Comparison of ENCODE assay signal across 18 cellular contexts in the genomic region with DNA sequence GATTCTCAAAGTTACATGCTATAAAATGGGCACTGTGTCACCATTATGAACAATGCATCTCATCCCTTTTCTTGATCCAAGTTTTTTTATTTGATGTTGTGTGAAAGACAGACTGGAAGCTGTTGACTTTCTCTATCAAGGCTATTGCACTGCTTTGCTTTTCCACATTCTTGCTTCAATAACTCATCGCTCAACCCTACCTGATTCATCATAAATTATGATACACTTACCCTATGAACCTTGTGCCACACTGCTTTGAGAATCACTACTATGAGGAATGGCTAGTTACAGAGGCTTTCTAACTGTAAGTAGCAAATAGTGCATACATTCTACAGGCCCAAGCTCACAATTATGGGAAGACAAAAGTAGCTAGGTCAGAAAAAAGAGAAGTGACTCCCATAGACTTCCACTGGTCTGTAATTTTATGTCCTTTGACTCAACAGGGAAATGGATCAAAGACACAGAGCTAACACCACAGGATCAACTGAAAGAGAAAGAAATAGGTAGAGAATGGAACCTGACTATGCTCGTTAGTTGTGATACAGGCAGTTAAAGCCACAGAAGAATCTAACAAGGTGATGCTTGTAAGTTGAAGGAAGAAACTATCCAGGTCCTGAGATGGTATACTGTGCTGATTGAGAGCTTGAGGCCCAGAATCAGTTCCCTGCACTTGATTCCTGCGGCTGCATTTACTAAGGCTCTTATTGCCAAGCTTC.
DNase-seq lines count a peak whose midpoint lies in the region; ATAC-seq and TF ChIP-seq lines count a peak whose summit lies in the region.
"Had no signal": no experiment of that assay in that cellular context is flagged by ENCODE, and none has a peak within 500 bp of the region (broad histone marks: within the 10 kb centered on the region; RNA-seq: fewer than 3 reads in every experiment).

No MANE protein-coding gene starts in this region.

- no peaks in the 10 kb centered on the region for H4K20me1 ChIP-seq in Karpas-422 (ENCODE audit: insufficient read depth, low read depth, low read length)

- TF ChIP-seq POLR2A in Peyer's patch (IDR thresholded peaks at IDR 0.05) (no peak), transverse colon (IDR thresholded peaks at IDR 0.05) (no peak)

- no peaks in the 10 kb centered on the region for H3K9me2 ChIP-seq in Karpas-422 (replicated peaks; ENCODE audit: insufficient read depth, low read length)

- H3K9me3 ChIP-seq in Peyer's patch (no peaks in the 10 kb centered on the region), transverse colon (no peaks in the 10 kb centered on the region), Karpas-422 (ENCODE audit: low read length) (no peaks in the 10 kb centered on the region)

- no peak overlapping the region for H3K9ac ChIP-seq in Karpas-422 (ENCODE audit: low read length)
- H3K9ac ChIP-seq: BLaER1 treated with 17β-estradiol and CSF1 and Interleukin-3, amounts not matched to agents 10 nM and 100 nM had no signal

- peak overlapping the region in 3 of 4 donors; percentile 41 to 72 (median 57) for H3K27ac ChIP-seq in Peyer's patch
- peak overlapping the region; percentile 49 to 79 (median 74) for H3K27ac ChIP-seq in transverse colon
- H3K27ac ChIP-seq in Karpas-422 (ENCODE audit: low read length) = no peak overlapping the region
- H3K27ac ChIP-seq: BLaER1 treated with 17β-estradiol and CSF1 and Interleukin-3, amounts not matched to agents 10 nM and 100 nM had no signal

- in situ Hi-C loops in transverse colon (cut with MboI; ENCODE audit: low pct_ligation_motif_present in 1 of 4, low pct_unique_long_range_greater_than_20kb in 1 of 4, low sequenced_read_pairs in 3 of 4) = no loop called here

- H3K27me3 ChIP-seq in Peyer's patch = no peaks in the 10 kb centered on the region
- no peaks in the 10 kb centered on the region for H3K27me3 ChIP-seq in transverse colon
- no peaks in the 10 kb centered on the region for H3K27me3 ChIP-seq in Karpas-422 (ENCODE audit: low read length)
- H3K27me3 ChIP-seq: BLaER1 treated with 17β-estradiol and CSF1 and Interleukin-3, amounts not matched to agents 10 nM and 100 nM had no signal

- TF ChIP-seq CTCF in Peyer's patch (IDR thresholded peaks at IDR 0.05) (no peak), fibroblast of mammary gland (conservative IDR thresholded peaks at IDR 0.05; ENCODE audit: control insufficient read depth, insufficient read depth, low read depth, low read length) (no peak), transverse colon (IDR thresholded peaks at IDR 0.05) (no peak)

- DNase-seq in NOMO-1 treated with DMSO at 0.1 percent for 48 hours (lab: John Stamatoyannopoulos, UW; ENCODE audit: unreplicated experiment) (peak; percentile 24), NOMO-1 treated with dmso at 0.1 percent for 144 hours (lab: John Stamatoyannopoulos, UW; ENCODE audit: unreplicated experiment) (no peak), Peyer's patch (no peak), fibroblast of mammary gland (ENCODE audit: low read depth) (peak; percentile 34), transverse colon (no peak), NCI-H446 (lab: John Stamatoyannopoulos, UW) (no peak), Karpas-422 (no peak)
- DNase-seq: activated CD4-positive, alpha-beta T cell treated with anti-CD3 and anti-CD28 coated beads, Interleukin-2, amount 50 U/mL, for 4 hours; activated naive CD8-positive, alpha-beta T cell treated with anti-CD3 and anti-CD28 coated beads for 36 hours; activated T-cell treated with anti-CD3 and anti-CD28 coated beads, Interleukin-2, amount 50 U/mL, for 72 hours; DMS 273 treated with DMSO at 0.1 percent for 48 hours; hippocampal formation; NCI-H2029 treated with DMSO at 0.1 percent for 48 hours; NCI-H524; stimulated activated naive CD4-positive, alpha-beta T cell treated with Interleukin-2 at 50 U/mL for 16 hours had no signal

- 70 to 78% methylated on average over 3 of the region's 3 CpGs for WGBS in transverse colon (ENCODE audit: low coverage in 1 of 2), 2 donors

- H3K36me3 ChIP-seq in Peyer's patch (no peaks in the 10 kb centered on the region), transverse colon (no peaks in the 10 kb centered on the region), Karpas-422 (ENCODE audit: insufficient read depth, low read length) (no peaks in the 10 kb centered on the region)

- H3K79me2 ChIP-seq in Karpas-422 (ENCODE audit: low read length) = no peaks in the 10 kb centered on the region

- no peak overlapping the region for H3K4me2 ChIP-seq in Karpas-422 (ENCODE audit: low read depth, low read length, poor library complexity, severe bottlenecking)

- ATAC-seq in GM21360 (IDR thresholded peaks at IDR 0.05; ENCODE audit: unreplicated experiment) = no peak
- ATAC-seq: activated T-cell treated with anti-CD3 and anti-CD28 coated beads, Interleukin-2, amount 50 U/mL, for 72 hours; Panc1 had no signal

- no peak for TF ChIP-seq EP300 in transverse colon (IDR thresholded peaks at IDR 0.05; ENCODE audit: low read depth)

- H3K4me1 ChIP-seq in Peyer's patch = peaks cover 0 to 8% (median 0%) of the 10 kb centered on the region in 4 donors
- peaks cover 0 to 38% (median 6%) of the 10 kb centered on the region in 4 donors for H3K4me1 ChIP-seq in transverse colon
- no peaks in the 10 kb centered on the region for H3K4me1 ChIP-seq in Karpas-422 (ENCODE audit: low read length)

- H2AFZ ChIP-seq in Karpas-422 (ENCODE audit: low read length) = no peak overlapping the region

- H3K4me3 ChIP-seq in Peyer's patch (no peak overlapping the region), fibroblast of mammary gland (ENCODE audit: control insufficient read depth, low read depth, low read length) (no peak overlapping the region), transverse colon (no peak overlapping the region), Karpas-422 (ENCODE audit: low read length) (no peak overlapping the region)
- H3K4me3 ChIP-seq: BLaER1 treated with 17β-estradiol and CSF1 and Interleukin-3, amounts not matched to agents 10 nM and 100 nM had no signal

- intact Hi-C loops in transverse colon (cut with DNase I; ENCODE audit: low total_unique reads) = no loop called here

Comparison
In these comparisons a context has a peak if more than half of its experiments do, and no peak if none do; other contexts are left out.
1. DNase-seq: peak in NOMO-1 treated with DMSO at 0.1 percent for 48 hours (single experiment) and fibroblast of mammary gland (single experiment); none in NOMO-1 treated with dmso at 0.1 percent for 144 hours (single experiment), Peyer's patch (0 of 3), transverse colon (single experiment), NCI-H446 (0 of 2) and Karpas-422 (single experiment).